8 cellular contexts compared by ENCODE assay signal in the genomic region with DNA sequence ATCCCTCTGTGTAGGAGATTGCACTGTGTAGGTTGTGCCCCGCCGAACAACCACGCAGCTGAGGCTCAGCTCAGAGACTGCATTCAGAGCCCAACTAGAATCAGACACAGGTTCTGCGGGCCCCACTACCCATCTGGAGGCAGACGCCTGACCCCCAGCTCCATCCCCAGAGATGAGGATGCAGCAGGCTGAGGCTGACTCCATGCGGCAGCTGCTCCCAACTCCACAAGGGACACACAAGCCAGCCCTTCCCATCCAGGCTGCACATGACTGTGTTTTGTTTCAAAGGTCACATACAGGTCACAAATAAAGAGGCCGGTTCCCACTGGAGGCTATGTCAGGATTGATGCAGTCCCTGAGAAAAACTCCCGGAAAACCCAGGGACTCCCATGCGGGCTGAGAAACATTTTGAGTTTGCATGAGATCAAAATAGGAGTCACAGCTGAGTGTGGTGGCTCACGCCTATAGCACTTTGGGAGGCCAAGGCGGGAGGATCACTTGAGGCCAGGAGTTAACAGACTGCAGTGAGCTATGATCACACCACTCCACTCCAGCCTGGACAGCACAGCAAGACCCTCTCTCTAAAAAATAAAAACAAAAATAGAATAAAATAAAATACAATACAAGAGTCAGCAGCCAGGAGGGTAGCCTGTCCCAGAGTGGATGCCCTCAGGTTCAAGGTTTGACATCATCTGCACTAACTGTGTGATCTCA. TPM values are rescaled to one million over a fixed set of nuclear protein-coding genes. Genes with fewer than 3 reads are reported as not detected.
DNase-seq lines count a peak whose midpoint lies in the region; ATAC-seq and TF ChIP-seq lines count a peak whose summit lies in the region.

No MANE protein-coding gene starts in this region.

- CTCF ChIA-PET in WTC11 (lab: Charles Lee), result interaction anchor here (0.8 to 6.1 kb wide), 6 partner anchors 12 to 339 kb away, joined by 4 to 55 read pairs (median 11); a partner anchor contains a TSS

- H3K27ac Mint-ChIP-seq in WTC11, result peak overlapping the region; percentile 95
- H3K27ac Mint-ChIP-seq in progenitor cell of endocrine pancreas, result peak overlapping the region; percentile 9

- ATAC-seq in WTC11 (no peak), GM18498 (IDR thresholded peaks at IDR 0.05; ENCODE audit: unreplicated experiment) (no peak), GM19023 (IDR thresholded peaks at IDR 0.05; ENCODE audit: unreplicated experiment) (no peak)

- DNase-seq in COLO829 (ENCODE audit: low spot score) (peak; percentile 30), WTC11 (ENCODE audit: low spot score) (no peak), fibroblast of villous mesenchyme (ENCODE audit: low read depth) (peak; percentile 85), progenitor cell of endocrine pancreas (ENCODE audit: low spot score, unreplicated experiment) (no peak), 8988T (no peak), RKO (ENCODE audit: low spot score) (no peak)

- H3K4me1 Mint-ChIP-seq in WTC11 (peaks cover 10% of the 10 kb centered on the region), progenitor cell of endocrine pancreas (ENCODE audit: low read depth) (peaks cover 34% of the 10 kb centered on the region)

- POLR2A ChIA-PET in WTC11 (lab: Charles Lee), result interaction anchor here (1.0 kb wide), 1 partner anchor 16 kb away, joined by 3 read pairs; no protein-coding TSS in a partner anchor

- H3K36me3 Mint-ChIP-seq in WTC11, result no peaks in the 10 kb centered on the region
- H3K36me3 Mint-ChIP-seq in progenitor cell of endocrine pancreas (ENCODE audit: insufficient read depth), result no peaks in the 10 kb centered on the region

- no peak overlapping the region for H3K4me3 Mint-ChIP-seq in WTC11
- no peak overlapping the region for H3K4me3 Mint-ChIP-seq in progenitor cell of endocrine pancreas (ENCODE audit: low read depth)

- TF ChIP-seq CTCF in WTC11 (IDR thresholded peaks at IDR 0.05), result no peak
- no peak for TF ChIP-seq CTCF in fibroblast of villous mesenchyme (IDR thresholded peaks at IDR 0.05; ENCODE audit: insufficient read depth, low read depth, low read length)
- TF ChIP-seq CTCF in progenitor cell of endocrine pancreas (IDR thresholded peaks at IDR 0.05; ENCODE audit: unreplicated experiment), result no peak

- no peaks in the 10 kb centered on the region for H3K27me3 Mint-ChIP-seq in WTC11 (ENCODE audit: low read depth)
- no peaks in the 10 kb centered on the region for H3K27me3 Mint-ChIP-seq in progenitor cell of endocrine pancreas

- H3K9me3 Mint-ChIP-seq in WTC11 (no peaks in the 10 kb centered on the region), progenitor cell of endocrine pancreas (ENCODE audit: low read depth) (no peaks in the 10 kb centered on the region)

- no peak overlapping the region for H3K4me3 ChIP-seq in fibroblast of villous mesenchyme (ENCODE audit: low read depth, low read length)

TF ChIP-seq in WTC11, 78 proteins besides CTCF, POLR2A, EP300 and RAD21:
- TF ChIP-seq, protein P1, sequence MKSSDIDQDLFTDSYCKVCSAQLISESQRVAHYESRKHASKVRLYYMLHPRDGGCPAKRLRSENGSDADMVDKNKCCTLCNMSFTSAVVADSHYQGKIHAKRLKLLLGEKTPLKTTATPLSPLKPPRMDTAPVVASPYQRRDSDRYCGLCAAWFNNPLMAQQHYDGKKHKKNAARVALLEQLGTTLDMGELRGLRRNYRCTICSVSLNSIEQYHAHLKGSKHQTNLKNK (CRISPR knock-in tag; IDR thresholded peaks at IDR 0.05), result no peak
- TF ChIP-seq SP1 (CRISPR knock-in tag; conservative IDR thresholded peaks at IDR 0.05), result no peak

RNA-seq across cellular contexts. Expression of a gene that starts 14.0 kb away (rescaled TPM):
- total RNA-seq in WTC11 (2021) (11.6 to 17.3 TPM (median 13.1 TPM) in 3 replicates), fibroblast of villous mesenchyme (15.1 and 19.9 TPM in 2 replicates), progenitor cell of endocrine pancreas (13.8 and 15.5 TPM in 2 replicates)

RNA-seq across cellular contexts. Expression of a gene that starts 35.5 kb away (rescaled TPM):
- total RNA-seq in WTC11 (2021) (345 to 423 TPM (median 410 TPM) in 3 replicates), fibroblast of villous mesenchyme (209 and 241 TPM in 2 replicates), progenitor cell of endocrine pancreas (216 and 220 TPM in 2 replicates)

RNA-seq across cellular contexts. Expression of a gene that starts 49.8 kb away (rescaled TPM):
- total RNA-seq in WTC11 (2021), result 136 to 155 TPM (median 154 TPM) in 3 replicates
- 92.8 and 93.1 TPM in 2 replicates for total RNA-seq in fibroblast of villous mesenchyme
- total RNA-seq in progenitor cell of endocrine pancreas, result 77.7 and 82.8 TPM in 2 replicates

Comparison
In these comparisons a context has a peak if more than half of its experiments do, and no peak if none do; other contexts are left out.
1. DNase-seq: peak in COLO829 (single experiment) and fibroblast of villous mesenchyme (single experiment); none in WTC11 (single experiment), progenitor cell of endocrine pancreas (single experiment), 8988T (single experiment) and RKO (single experiment).